10 cellular contexts compared by ENCODE assay signal in genomic region chr4:110085131-110085530, GRCh38.
DNase-seq lines count a peak whose midpoint lies in the region; ATAC-seq, FAIRE-seq and TF ChIP-seq lines count a peak whose summit lies in the region.
"Had no signal": no experiment of that assay in that cellular context is flagged by ENCODE, and none has a peak within 500 bp of the region (broad histone marks: within the 10 kb centered on the region; RNA-seq: fewer than 3 reads in every experiment).

No MANE protein-coding gene starts in this region.

- TF ChIP-seq CTCF in C4-2B (conservative IDR thresholded peaks at IDR 0.05), result no peak

- ATAC-seq in GM18502 (IDR thresholded peaks at IDR 0.05; ENCODE audit: poor library complexity, unreplicated experiment) (peak; percentile 62), HG03280 (IDR thresholded peaks at IDR 0.05; ENCODE audit: unreplicated experiment) (no peak), GM21576 (IDR thresholded peaks at IDR 0.05; ENCODE audit: unreplicated experiment) (no peak)

- peak overlapping the region; percentile 19; the same call in 1 of the 2 replicates for H3K27ac ChIP-seq in C4-2B
- H3K27ac ChIP-seq: parathyroid adenoma, upper lobe of left lung had no signal

- DNase-seq in NCI-H2196 (lab: John Stamatoyannopoulos, UW; ENCODE audit: unreplicated experiment) (peak; percentile 67), RKO (ENCODE audit: low spot score) (no peak), OCI-M2 (lab: John Stamatoyannopoulos, UW; ENCODE audit: unreplicated experiment) (no peak)

- FAIRE-seq in colon (lab: Jason Lieb, UNC), result peak; percentile 47
